ENCODE assay signal across 15 cellular contexts in the genomic region with DNA sequence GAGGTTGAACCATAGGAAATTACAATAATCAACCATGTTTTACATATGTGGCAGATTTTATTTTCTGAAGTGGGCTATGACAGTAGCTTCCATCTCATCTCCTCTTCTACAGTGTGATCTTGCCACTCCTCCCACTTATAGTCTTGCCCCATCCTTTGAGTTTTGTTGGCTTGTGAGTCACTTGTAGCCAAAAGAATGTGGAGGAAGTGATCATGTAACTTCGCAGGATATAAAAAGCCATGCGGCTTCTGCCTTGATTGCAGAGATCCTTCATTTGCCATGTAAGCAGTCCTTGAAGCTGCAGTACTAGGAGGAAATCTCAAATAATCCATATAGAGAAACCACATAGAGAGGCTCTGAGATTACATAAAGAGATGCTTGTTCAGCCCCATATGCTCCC.
"Had no signal": no experiment of that assay in that cellular context is flagged by ENCODE, and none has a peak within 500 bp of the region (broad histone marks: within the 10 kb centered on the region; RNA-seq: fewer than 3 reads in every experiment).

No MANE protein-coding gene starts in this region.

- H3K4me1 Mint-ChIP-seq: activated CD4-positive, alpha-beta T cell treated with anti-CD3 and anti-CD28 coated beads, Interleukin-2, amount 10 ng/mL, durations not matched to agents 7 days and 5 days; central memory CD8-positive, alpha-beta T cell; neural crest cell had no signal

- H3K4me3 Mint-ChIP-seq: activated CD4-positive, alpha-beta T cell treated with anti-CD3 and anti-CD28 coated beads, Interleukin-2, amount 10 ng/mL, durations not matched to agents 7 days and 5 days; activated naive CD8-positive, alpha-beta T cell; activated T-cell treated with anti-CD3 and anti-CD28 coated beads, Interleukin-2, amount 50 U/mL, for 72 hours; central memory CD8-positive, alpha-beta T cell; dendritic cell treated with granulocyte-macrophage colony-stimulating factor and Interleukin-4, amounts not matched to agents 40 ng/mL and 50 ng/mL, for 4 days; neural crest cell; T-helper 2 cell treated with Interferon-gamma antibody and Interleukin-4, amounts not matched to agents 5 μg/mL and 100 μg/mL, for 36 hours had no signal

- H3K27ac Mint-ChIP-seq: activated CD4-positive, alpha-beta T cell treated with anti-CD3 and anti-CD28 coated beads, Interleukin-2, amount 10 ng/mL, durations not matched to agents 7 days and 5 days; activated naive CD8-positive, alpha-beta T cell; activated T-cell treated with anti-CD3 and anti-CD28 coated beads, Interleukin-2, amount 50 U/mL, for 72 hours; dendritic cell treated with granulocyte-macrophage colony-stimulating factor and Interleukin-4, amounts not matched to agents 40 ng/mL and 50 ng/mL, for 4 days; T-helper 2 cell treated with Interferon-gamma antibody and Interleukin-4, amounts not matched to agents 5 μg/mL and 100 μg/mL, for 36 hours had no signal

- DNase-seq: activated CD4-positive, alpha-beta T cell treated with anti-CD3 and anti-CD28 coated beads, Interleukin-2, amount 10 ng/mL, durations not matched to agents 7 days and 5 days; activated CD8-positive, alpha-beta memory T cell treated with anti-CD3 and anti-CD28 coated beads, Interleukin-2, amount 50 U/mL, for 48 hours; activated gamma-delta T cell; activated T-cell treated with anti-CD3 and anti-CD28 coated beads, Interleukin-2, amount 50 U/mL, for 72 hours; amygdala; body of pancreas; effector memory CD4-positive, alpha-beta T cell; left cardiac atrium; psoas muscle; right lobe of liver had no signal

- H3K27me3 Mint-ChIP-seq: activated CD4-positive, alpha-beta T cell treated with anti-CD3 and anti-CD28 coated beads, Interleukin-2, amount 10 ng/mL, durations not matched to agents 7 days and 5 days; activated naive CD8-positive, alpha-beta T cell; central memory CD8-positive, alpha-beta T cell; dendritic cell treated with granulocyte-macrophage colony-stimulating factor and Interleukin-4, amounts not matched to agents 40 ng/mL and 50 ng/mL, for 4 days had no signal

- ATAC-seq: activated T-cell treated with anti-CD3 and anti-CD28 coated beads, Interleukin-2, amount 50 U/mL, for 72 hours; body of pancreas; left cardiac atrium; psoas muscle; right lobe of liver had no signal
